20 cellular contexts compared by ENCODE assay signal in the genomic region with DNA sequence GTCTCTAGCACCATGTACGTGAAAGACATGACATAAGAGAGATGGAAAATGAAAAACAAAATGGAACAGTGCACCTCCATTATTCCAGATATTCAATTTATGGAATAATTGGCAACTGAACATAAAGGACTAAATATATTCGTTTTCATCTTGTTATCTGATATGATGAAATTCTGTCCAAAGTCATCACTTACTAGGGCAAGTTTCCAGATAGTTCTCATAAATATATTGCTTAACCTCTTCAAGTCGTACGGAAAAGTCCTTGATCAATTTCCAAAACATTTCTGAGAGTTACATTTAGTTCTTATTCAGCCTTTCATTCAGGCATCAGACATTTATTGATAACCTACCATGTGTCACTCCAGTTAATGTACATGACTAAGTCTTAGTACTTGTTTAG.
DNase-seq lines count a peak whose midpoint lies in the region; ATAC-seq, FAIRE-seq and TF ChIP-seq lines count a peak whose summit lies in the region.
"Had no signal": no experiment of that assay in that cellular context is flagged by ENCODE, and none has a peak within 500 bp of the region (broad histone marks: within the 10 kb centered on the region; RNA-seq: fewer than 3 reads in every experiment).

No MANE protein-coding gene starts in this region.

- H4K91ac ChIP-seq in mesenchymal stem cell (ENCODE audit: low read length) = no peak overlapping the region

- no peak; the same call in 2 of the 3 replicates for ATAC-seq in SK-N-SH treated with all-trans-retinoic acid at 6 μM for 48 hours
- no peak for ATAC-seq in GM19023 (IDR thresholded peaks at IDR 0.05; ENCODE audit: unreplicated experiment)
- no peak for ATAC-seq in HG02610 (IDR thresholded peaks at IDR 0.05; ENCODE audit: unreplicated experiment)
- ATAC-seq: GM12878 had no signal

- H2BK15ac ChIP-seq in mesenchymal stem cell (ENCODE audit: low read depth, poor library complexity, severe bottlenecking) = no peak overlapping the region

- TF ChIP-seq RAD21 in SK-N-SH (IDR thresholded peaks at IDR 0.05; ENCODE audit: low read length) = no peak

- H3K4me3 ChIP-seq in SK-N-SH (ENCODE audit: low read depth in 2 of 2, low read length in 1 of 2) = no peak overlapping the region
- H3K4me3 ChIP-seq in choroid plexus epithelial cell (ENCODE audit: low read depth, low read length) = no peak overlapping the region
- no peak overlapping the region for H3K4me3 ChIP-seq in mesenchymal stem cell (ENCODE audit: insufficient read depth in 1 of 2, low read depth in 1 of 2, low read length in 2 of 2)
- no peak overlapping the region for H3K4me3 ChIP-seq in stomach
- H3K4me3 ChIP-seq: GM12878, SJCRH30 had no signal

- peaks cover 0 to 2% of the 10 kb centered on the region in 2 experiments; a peak in 2 of 4 replicates for H3K4me1 ChIP-seq in SK-N-SH (ENCODE audit: control insufficient read depth in 1 of 2, insufficient read depth in 2 of 2, low read depth in 1 of 2, low read length in 1 of 2)
- H3K4me1 ChIP-seq in mesenchymal stem cell (ENCODE audit: control insufficient read depth, insufficient read depth, low read depth, low read length) = no peaks in the 10 kb centered on the region
- no peaks in the 10 kb centered on the region for H3K4me1 ChIP-seq in stomach
- H3K4me1 ChIP-seq: BE2C, SJCRH30 had no signal

- H3K27me3 ChIP-seq in SK-N-SH (ENCODE audit: insufficient read depth) (no peaks in the 10 kb centered on the region), mesenchymal stem cell (ENCODE audit: control insufficient read depth in 1 of 2, insufficient read depth in 1 of 2, low read length in 2 of 2) (no peaks in the 10 kb centered on the region), stomach (no peaks in the 10 kb centered on the region)
- H3K27me3 ChIP-seq: BE2C, SJCRH30 had no signal

- no peak overlapping the region for H3K23ac ChIP-seq in mesenchymal stem cell (ENCODE audit: low read length in 2 of 2)

- no peak overlapping the region for H2BK120ac ChIP-seq in mesenchymal stem cell (ENCODE audit: low read depth, low read length)

- H3K9me3 ChIP-seq in SK-N-SH (no peaks in the 10 kb centered on the region), mesenchymal stem cell (ENCODE audit: control insufficient read depth, low read length) (no peaks in the 10 kb centered on the region), stomach (no peaks in the 10 kb centered on the region)
- H3K9me3 ChIP-seq: BE2C, SJCRH30 had no signal

- DNase-seq in SK-N-SH = no peak
- DNase-seq in choroid plexus epithelial cell (ENCODE audit: low read depth) = peak; percentile 57
- DNase-seq in mesenchymal stem cell = peak; percentile 6
- DNase-seq in urothelium cell line (ENCODE audit: low spot score) = no peak
- DNase-seq in stomach = no peak
- DNase-seq: 8988T; BE2C; Calu3; CD4-positive, CD25-positive, alpha-beta regulatory T cell; GOT3; NCI-H1048; NCI-H1436; NCI-H1930; NCI-H526; SJCRH30 had no signal

- TF ChIP-seq CTCF in SK-N-SH (IDR thresholded peaks at IDR 0.05) (no peak), choroid plexus epithelial cell (conservative IDR thresholded peaks at IDR 0.05; ENCODE audit: low read depth, low read length) (no peak), stomach (IDR thresholded peaks at IDR 0.05) (no peak)

- no peak overlapping the region for H2BK5ac ChIP-seq in mesenchymal stem cell (ENCODE audit: low read depth, low read length, poor library complexity, severe bottlenecking)

- H3K79me1 ChIP-seq in mesenchymal stem cell (replicated peaks; ENCODE audit: low read length, poor library complexity, severe bottlenecking) = no peaks in the 10 kb centered on the region

- no peak overlapping the region for H4K8ac ChIP-seq in mesenchymal stem cell (ENCODE audit: low read length)

- no peak overlapping the region for H3K14ac ChIP-seq in mesenchymal stem cell (ENCODE audit: low read length in 2 of 2)

- H4K20me1 ChIP-seq in SK-N-SH (ENCODE audit: insufficient read depth) = no peaks in the 10 kb centered on the region

- H2AK5ac ChIP-seq in mesenchymal stem cell (ENCODE audit: low read length, severe bottlenecking) = no peak overlapping the region

- no peak overlapping the region for H3K18ac ChIP-seq in mesenchymal stem cell (ENCODE audit: low read depth in 1 of 2, low read length in 2 of 2)

- no peak for TF ChIP-seq POLR2A in stomach (IDR thresholded peaks at IDR 0.05)

- H3K4me2 ChIP-seq in SK-N-SH (no peak overlapping the region), mesenchymal stem cell (ENCODE audit: low read length, poor library complexity, severe bottlenecking) (no peak overlapping the region)
- H3K4me2 ChIP-seq: KMS-11 had no signal

- POLR2A ChIA-PET in SK-N-SH (lab: Yijun Ruan, JAX) = no interaction called here

- no peaks in the 10 kb centered on the region for H3K36me3 ChIP-seq in SK-N-SH (replicated peaks in 1 of 2; ENCODE audit: control insufficient read depth in 1 of 2, insufficient read depth in 2 of 2, low read length in 1 of 2)
- H3K36me3 ChIP-seq in mesenchymal stem cell (ENCODE audit: control insufficient read depth in 1 of 2, insufficient read depth in 2 of 2, low read depth in 1 of 2, low read length in 2 of 2) = no peaks in the 10 kb centered on the region
- no peaks in the 10 kb centered on the region for H3K36me3 ChIP-seq in stomach
- H3K36me3 ChIP-seq: BE2C, SJCRH30 had no signal

- no peaks in the 10 kb centered on the region for H3K79me2 ChIP-seq in SK-N-SH (ENCODE audit: insufficient read depth)

- peaks cover 3% of the 10 kb centered on the region for H3F3A ChIP-seq in SK-N-SH (replicated peaks; ENCODE audit: insufficient read depth)

- CTCF ChIA-PET in SK-N-SH (lab: Yijun Ruan, JAX) = interaction anchor here (1.1 kb wide), 1 partner anchor 8 kb away, joined by 3 read pairs; no protein-coding TSS in a partner anchor

- no peak overlapping the region for H2AFZ ChIP-seq in SK-N-SH (ENCODE audit: low read depth)
- no peak overlapping the region for H2AFZ ChIP-seq in mesenchymal stem cell (ENCODE audit: low read depth, low read length)

- H3K9ac ChIP-seq in SK-N-SH (no peak overlapping the region), mesenchymal stem cell (ENCODE audit: low read length) (no peak overlapping the region)
- H3K9ac ChIP-seq: KMS-11 had no signal

- H3K27ac ChIP-seq in SK-N-SH (ENCODE audit: low read depth in 2 of 2, low read length in 1 of 2) (peak overlapping the region in 1 of 2 experiments; percentile 53; a peak in 2 of 4 replicates), mesenchymal stem cell (ENCODE audit: low read length, poor library complexity, severe bottlenecking) (no peak overlapping the region), stomach (no peak overlapping the region)
- H3K27ac ChIP-seq: KMS-11, SJCRH30 had no signal

- no peak overlapping the region for H3K4ac ChIP-seq in mesenchymal stem cell (ENCODE audit: low read depth in 1 of 2, low read length in 2 of 2)

- 75% methylated on average over 4 of the region's 4 CpGs for WGBS in SK-N-SH (ENCODE audit: low lambda C conversion rate)
- 100% methylated on average over 3 of the region's 4 CpGs for WGBS in mesenchymal stem cell
- WGBS in stomach, 5 donors = 59 to 66% (median 60%) methylated on average over 4 of the region's 4 CpGs

- TF ChIP-seq EP300 in SK-N-SH (IDR thresholded peaks at IDR 0.05; ENCODE audit: borderline replicate concordance in 1 of 2, low read depth in 1 of 2, low read length in 1 of 2) = no peak
- TF ChIP-seq EP300 in stomach (IDR thresholded peaks at IDR 0.05) = no peak

- intact Hi-C loops in stomach (cut with DNase I; ENCODE audit: low total_unique reads) = no loop called here

- no peaks in the 10 kb centered on the region for H3K9me2 ChIP-seq in SK-N-SH

- H2BK12ac ChIP-seq in mesenchymal stem cell (ENCODE audit: low read length in 2 of 2) = no peak overlapping the region

- peak; percentile 66 for FAIRE-seq in urothelium cell line (lab: Jason Lieb, UNC)
- FAIRE-seq: GM12878 had no signal

TF ChIP-seq in SK-N-SH treated with all-trans-retinoic acid at 6 μM for 48 hours, 23 proteins besides CTCF, POLR2A, EP300 and RAD21:
- TF ChIP-seq ZFP3 (CRISPR knock-in tag; IDR thresholded peaks at IDR 0.05) = peak; percentile 59
- peak; percentile 61; the same call in 1 of the 2 replicates for TF ChIP-seq CSDC2 (CRISPR knock-in tag; IDR thresholded peaks at IDR 0.05)
- TF ChIP-seq, protein P1, sequence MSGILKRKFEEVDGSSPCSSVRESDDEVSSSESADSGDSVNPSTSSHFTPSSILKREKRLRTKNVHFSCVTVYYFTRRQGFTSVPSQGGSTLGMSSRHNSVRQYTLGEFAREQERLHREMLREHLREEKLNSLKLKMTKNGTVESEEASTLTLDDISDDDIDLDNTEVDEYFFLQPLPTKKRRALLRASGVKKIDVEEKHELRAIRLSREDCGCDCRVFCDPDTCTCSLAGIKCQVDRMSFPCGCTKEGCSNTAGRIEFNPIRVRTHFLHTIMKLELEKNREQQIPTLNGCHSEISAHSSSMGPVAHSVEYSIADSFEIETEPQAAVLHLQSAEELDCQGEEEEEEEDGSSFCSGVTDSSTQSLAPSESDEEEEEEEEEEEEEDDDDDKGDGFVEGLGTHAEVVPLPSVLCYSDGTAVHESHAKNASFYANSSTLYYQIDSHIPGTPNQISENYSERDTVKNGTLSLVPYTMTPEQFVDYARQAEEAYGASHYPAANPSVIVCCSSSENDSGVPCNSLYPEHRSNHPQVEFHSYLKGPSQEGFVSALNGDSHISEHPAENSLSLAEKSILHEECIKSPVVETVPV (CRISPR knock-in tag; IDR thresholded peaks at IDR 0.05) = no peak
- 0 out of 2 replicates have a peak, but pooled peaks have one; percentile 19 for TF ChIP-seq SNAI2 (CRISPR knock-in tag; IDR thresholded peaks at IDR 0.05)

TF ChIP-seq in SK-N-SH, 30 proteins besides CTCF, POLR2A, EP300 and RAD21 (continues in another document):
- no peak for TF ChIP-seq TCF12 (IDR thresholded peaks at IDR 0.05)

Comparison
In these comparisons a context has a peak if more than half of its experiments do, and no peak if none do; other contexts are left out.
1. DNase-seq: peak in choroid plexus epithelial cell (single experiment) and mesenchymal stem cell (single experiment); none in SK-N-SH (single experiment), urothelium cell line (single experiment) and stomach (single experiment).